32 cellular contexts compared by ENCODE assay signal in genomic region chr19:3781603-3782002, GRCh38. TPM values are rescaled to one million over a fixed set of nuclear protein-coding genes. Genes with fewer than 3 reads are reported as not detected.
"Had no signal": no experiment of that assay in that cellular context is flagged by ENCODE, and none has a peak within 500 bp of the region (broad histone marks: within the 10 kb centered on the region; RNA-seq: fewer than 3 reads in every experiment).

No MANE protein-coding gene starts in this region.

- H3K27me3 Mint-ChIP-seq: activated CD8-positive, alpha-beta memory T cell treated with anti-CD3 and anti-CD28 coated beads, Interleukin-2, amount 10 ng/mL, durations not matched to agents 7 days and 5 days; activated naive CD8-positive, alpha-beta T cell treated with anti-CD3 and anti-CD28 coated beads, Interleukin-2, amount 50 U/mL, for 24 hours; T-cell had no signal

- H3K36me3 ChIP-seq: cardiac muscle cell, MG63 had no signal

- DNase-seq: activated B cell treated with CpG ODN at 0.5 μM for 24 hours; activated CD4-positive, alpha-beta T cell treated with anti-CD3 and anti-CD28 coated beads for 1 hour; activated CD4-positive, alpha-beta T cell treated with anti-CD3 and anti-CD28 coated beads, Interleukin-2, amount 50 U/mL, for 1 hour; activated CD8-positive, alpha-beta memory T cell treated with anti-CD3 and anti-CD28 coated beads, Interleukin-2, amount 10 ng/mL, durations not matched to agents 7 days and 5 days; activated effector memory CD4-positive, alpha-beta T cell treated with Interleukin-2 at 50 U/mL for 16 hours; activated naive CD4-positive, alpha-beta T cell; activated naive CD8-positive, alpha-beta T cell treated with anti-CD3 and anti-CD28 coated beads, Interleukin-2, amount 50 U/mL, for 24 hours; activated T-cell treated with anti-CD3 and anti-CD28 coated beads, Interleukin-2, amount 50 U/mL, for 24 hours; amygdala; MG63; MV-4-11; NCI-H1092 treated with DMSO at 0.1 percent for 48 hours; NCI-H1417 treated with DMSO at 0.1 percent for 48 hours; NCI-H1694; NCI-H2029; NCI-H2107; NCI-H2171 treated with DMSO at 0.1 percent for 48 hours; NCI-H345; NCI-H510A; NK-92 treated with Interleukin-12 subunit alpha and Interleukin-12 subunit beta, amount 100 ng/mL, for 24 hours; OCI-M1; RPMI8226; T-cell; T1000 had no signal

- ATAC-seq: activated CD8-positive, alpha-beta memory T cell treated with anti-CD3 and anti-CD28 coated beads, Interleukin-2, amount 10 ng/mL, durations not matched to agents 7 days and 5 days; activated naive CD4-positive, alpha-beta T cell treated with anti-CD3 and anti-CD28 coated beads, Interleukin-2, amount 50 U/mL, for 72 hours; activated naive CD8-positive, alpha-beta T cell treated with anti-CD3 and anti-CD28 coated beads, Interleukin-2, amount 50 U/mL, for 24 hours; Panc1; Right ventricle myocardium inferior; T-cell had no signal

- H3K27ac ChIP-seq: cardiac muscle cell, SK-N-MC had no signal

- H3K27ac Mint-ChIP-seq: activated B cell treated with CpG ODN at 0.5 μM for 24 hours; activated CD8-positive, alpha-beta memory T cell treated with anti-CD3 and anti-CD28 coated beads, Interleukin-2, amount 10 ng/mL, durations not matched to agents 7 days and 5 days; activated naive CD8-positive, alpha-beta T cell treated with anti-CD3 and anti-CD28 coated beads, Interleukin-2, amount 50 U/mL, for 24 hours; activated T-cell treated with anti-CD3 and anti-CD28 coated beads, Interleukin-2, amount 50 U/mL, for 24 hours; activated T-helper 1 cell treated with anti-CD3 and anti-CD28 coated beads, Interleukin-12 subunit alpha, Interleukin-12 subunit beta, Interleukin-2, Interleukin-4 antibody, amounts not matched to agents 30 ng/mL and 10 ng/mL and 1 ng/mL, durations not matched to agents 14 hours and 24 hours and 36 hours; brain had no signal

- H3K4me3 ChIP-seq: cardiac muscle cell, MG63, SK-N-MC had no signal

- H3K4me1 Mint-ChIP-seq: brain had no signal

- H3K4me3 Mint-ChIP-seq: activated B cell treated with CpG ODN at 0.5 μM for 24 hours; activated CD8-positive, alpha-beta memory T cell treated with anti-CD3 and anti-CD28 coated beads, Interleukin-2, amount 10 ng/mL, durations not matched to agents 7 days and 5 days; activated naive CD8-positive, alpha-beta T cell treated with anti-CD3 and anti-CD28 coated beads, Interleukin-2, amount 50 U/mL, for 24 hours; activated T-cell treated with anti-CD3 and anti-CD28 coated beads, Interleukin-2, amount 50 U/mL, for 24 hours; activated T-helper 1 cell treated with anti-CD3 and anti-CD28 coated beads, Interleukin-12 subunit alpha, Interleukin-12 subunit beta, Interleukin-2, Interleukin-4 antibody, amounts not matched to agents 30 ng/mL and 10 ng/mL and 1 ng/mL, durations not matched to agents 14 hours and 24 hours and 36 hours had no signal

RNA-seq across cellular contexts. Expression of gene MATK, which starts 4.6 kb away (rescaled TPM):
- total RNA-seq: astrocyte had no signal

RNA-seq across cellular contexts. Expression of gene RAX2, which starts 9.6 kb away (rescaled TPM):
- total RNA-seq: activated B cell treated with CpG ODN at 0.5 μM for 24 hours; activated CD8-positive, alpha-beta memory T cell treated with anti-CD3 and anti-CD28 coated beads, Interleukin-2, amount 10 ng/mL, durations not matched to agents 7 days and 5 days; activated naive CD4-positive, alpha-beta T cell treated with anti-CD3 and anti-CD28 coated beads, Interleukin-2, amount 50 U/mL, for 72 hours; activated T-helper 1 cell treated with anti-CD3 and anti-CD28 coated beads, Interleukin-12 subunit alpha, Interleukin-12 subunit beta, Interleukin-2, Interleukin-4 antibody, amounts not matched to agents 30 ng/mL and 10 ng/mL and 1 ng/mL, durations not matched to agents 14 hours and 24 hours and 36 hours; astrocyte; cardiac muscle cell; Right ventricle myocardium inferior; T-cell had no signal
- polyA plus RNA-seq: cardiac muscle cell had no signal
